ENCODE assay signal across 1 cellular context in the genomic region with DNA sequence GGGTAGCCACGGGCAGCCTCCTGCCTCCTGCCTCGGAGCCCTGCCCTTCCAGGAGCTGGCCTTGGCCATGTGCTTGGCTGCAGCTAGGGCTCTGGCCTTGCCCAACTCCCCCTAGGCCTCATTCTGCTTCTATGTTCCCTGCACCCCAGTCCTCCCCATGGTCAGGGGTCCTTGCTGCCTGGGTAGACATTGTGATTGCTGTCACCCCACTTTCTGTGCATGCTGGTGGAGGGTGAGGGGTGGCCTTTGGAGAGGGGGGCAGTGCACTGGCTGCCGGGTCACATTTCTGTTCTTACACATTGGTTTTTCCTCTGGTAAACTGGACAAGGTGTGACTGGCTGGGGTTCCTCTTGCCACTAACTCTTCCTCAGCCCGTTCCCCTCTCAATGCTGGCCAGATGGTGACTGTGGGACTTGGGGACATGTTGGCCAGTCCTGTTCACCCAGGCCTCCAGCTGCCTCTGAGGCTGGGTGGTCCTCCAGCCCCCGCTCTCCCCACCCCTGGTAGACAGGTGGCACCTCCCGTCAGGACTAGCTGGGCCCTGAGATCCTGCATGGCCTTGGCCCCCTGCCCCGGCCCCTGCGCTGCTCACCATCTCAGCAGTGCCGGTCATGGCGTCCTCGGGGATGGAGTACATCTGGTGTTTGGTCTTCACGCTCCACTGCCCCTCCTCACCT.
TF ChIP-seq lines count a peak whose summit lies in the region.

No MANE protein-coding gene starts in this region.

TF ChIP-seq in IMR-90, 13 proteins besides CTCF, POLR2A, EP300 and RAD21:
- TF ChIP-seq MAFK (IDR thresholded peaks at IDR 0.05; ENCODE audit: low read depth, low read length): no peak
- no peak for TF ChIP-seq CEBPB (IDR thresholded peaks at IDR 0.05; ENCODE audit: low read depth, low read length)
- no peak for TF ChIP-seq NFE2L2 (IDR thresholded peaks at IDR 0.05; ENCODE audit: low read depth, low read length)
- TF ChIP-seq BHLHE40 (IDR thresholded peaks at IDR 0.05; ENCODE audit: low read depth, low read length): no peak
- TF ChIP-seq RCOR1 (IDR thresholded peaks at IDR 0.05; ENCODE audit: insufficient replicate concordance, low read length): no peak
- TF ChIP-seq CHD1 (IDR thresholded peaks at IDR 0.05; ENCODE audit: low read depth, low read length): no peak
- no peak for TF ChIP-seq RFX5 (IDR thresholded peaks at IDR 0.05; ENCODE audit: low read depth, low read length)
- TF ChIP-seq FOS (IDR thresholded peaks at IDR 0.05; ENCODE audit: low read depth, low read length): no peak
- TF ChIP-seq SMC3 (IDR thresholded peaks at IDR 0.05; ENCODE audit: low read depth, low read length): no peak
- TF ChIP-seq MXI1 (IDR thresholded peaks at IDR 0.05; ENCODE audit: borderline replicate concordance, low read depth, low read length): no peak
- TF ChIP-seq, protein P1, sequence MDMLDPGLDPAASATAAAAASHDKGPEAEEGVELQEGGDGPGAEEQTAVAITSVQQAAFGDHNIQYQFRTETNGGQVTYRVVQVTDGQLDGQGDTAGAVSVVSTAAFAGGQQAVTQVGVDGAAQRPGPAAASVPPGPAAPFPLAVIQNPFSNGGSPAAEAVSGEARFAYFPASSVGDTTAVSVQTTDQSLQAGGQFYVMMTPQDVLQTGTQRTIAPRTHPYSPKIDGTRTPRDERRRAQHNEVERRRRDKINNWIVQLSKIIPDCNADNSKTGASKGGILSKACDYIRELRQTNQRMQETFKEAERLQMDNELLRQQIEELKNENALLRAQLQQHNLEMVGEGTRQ (IDR thresholded peaks at IDR 0.05; ENCODE audit: low read depth, low read length): no peak
- no peak for TF ChIP-seq MAZ (IDR thresholded peaks at IDR 0.05; ENCODE audit: borderline replicate concordance, low read depth, low read length)
